Comparison of ENCODE assay signal across 1 cellular context in the genomic region with DNA sequence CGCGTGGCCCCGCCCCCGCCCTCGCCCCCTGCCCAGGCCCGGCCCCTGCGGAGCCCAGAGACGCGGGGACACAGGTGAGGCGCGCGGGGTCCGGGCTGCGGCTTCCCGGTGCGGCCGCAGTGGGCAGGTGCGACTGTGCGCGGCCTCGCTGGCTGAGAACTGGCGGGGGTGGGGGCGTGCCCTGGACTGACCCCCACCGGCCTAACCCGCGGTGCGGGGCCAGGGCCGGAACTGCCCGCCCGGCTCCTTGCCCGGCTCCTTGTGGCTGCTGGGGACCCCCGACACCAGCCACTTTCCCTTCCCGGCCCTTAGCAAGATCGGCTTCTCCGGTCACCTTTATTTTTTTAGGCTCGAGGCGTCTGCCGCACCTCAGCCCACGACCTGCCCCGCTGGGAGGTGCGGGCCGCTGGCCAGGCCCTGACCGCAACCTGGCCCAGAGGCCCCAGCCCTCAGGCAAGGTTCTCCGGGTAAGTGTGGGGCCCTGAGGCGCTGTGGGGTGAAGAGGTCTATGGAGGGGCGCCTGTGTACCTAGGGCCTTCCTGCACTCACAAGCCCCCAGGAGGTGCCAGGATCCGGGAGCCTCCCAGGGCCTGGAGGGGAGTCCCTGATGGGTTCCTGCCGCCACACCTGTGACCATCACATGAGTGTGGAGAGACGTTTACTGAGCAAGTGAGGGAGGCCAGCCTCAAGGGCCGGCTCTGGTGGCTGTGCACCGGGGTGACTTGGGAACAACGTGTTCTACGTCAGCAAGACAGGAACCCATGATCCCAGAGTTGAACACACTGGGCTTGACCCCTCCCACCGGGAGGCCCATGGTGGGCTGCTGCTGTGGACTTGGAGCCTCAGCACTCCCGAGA.
TF ChIP-seq lines count a peak whose summit lies in the region.

A gene with protein sequence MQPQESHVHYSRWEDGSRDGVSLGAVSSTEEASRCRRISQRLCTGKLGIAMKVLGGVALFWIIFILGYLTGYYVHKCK (plus strand): TSS at position 35 of the 857 bp plus-strand sequence. CDS start 2,625 bp downstream, outside the sequence.

TF ChIP-seq in H1, 55 proteins besides CTCF, POLR2A, EP300 and RAD21:
- TF ChIP-seq KDM4A (IDR thresholded peaks at IDR 0.05; ENCODE audit: low read depth, low read length, severe bottlenecking) = peak; percentile 68
- TF ChIP-seq POLR2AphosphoS5 (IDR thresholded peaks at IDR 0.05; ENCODE audit: low read depth, low read length) = no peak
- no peak for TF ChIP-seq TCF12 (IDR thresholded peaks at IDR 0.05; ENCODE audit: low read depth, low read length)
- no peak for TF ChIP-seq RFX5 (IDR thresholded peaks at IDR 0.05; ENCODE audit: borderline replicate concordance, low read depth, low read length)
- TF ChIP-seq PHF8 (conservative IDR thresholded peaks at IDR 0.05; ENCODE audit: low read depth, low read length) = peak; percentile 2; the same call in 1 of the 2 replicates
- no peak for TF ChIP-seq RXRA (IDR thresholded peaks at IDR 0.05; ENCODE audit: insufficient read depth, low read depth, low read length)
- no peak for TF ChIP-seq KDM5A (IDR thresholded peaks at IDR 0.05; ENCODE audit: low read length)
